14 cellular contexts compared by ENCODE assay signal in genomic region chr18:38456253-38456652, GRCh38.
A peak's percentile ranks its signal among the peaks of the same experiment; 100 is the strongest.
DNase-seq lines count a peak whose midpoint lies in the region; ATAC-seq lines count a peak whose summit lies in the region.
"Had no signal": no experiment of that assay in that cellular context is flagged by ENCODE, and none has a peak within 500 bp of the region (broad histone marks: within the 10 kb centered on the region; RNA-seq: fewer than 3 reads in every experiment).

No MANE protein-coding gene starts in this region.

- intact Hi-C loops in sciatic nerve (cut with DNase I): no loop called here

- DNase-seq in NCI-H345 (lab: John Stamatoyannopoulos, UW) (peak; percentile 9), NCI-H345 treated with DMSO at 0.1 percent for 48 hours (lab: John Stamatoyannopoulos, UW; ENCODE audit: unreplicated experiment) (no peak), NCI-H146 (lab: John Stamatoyannopoulos, UW) (peak; percentile 35), NCI-H748 treated with DMSO at 0.1 percent for 48 hours (lab: John Stamatoyannopoulos, UW) (peak; percentile 67), sciatic nerve (ENCODE audit: low spot score) (no peak), kidney glomerular epithelial cell (lab: John Stamatoyannopoulos, UW) (no peak)
- DNase-seq: 8988T; AML-193; C1 segment of cervical spinal cord; Calu3; CD4-positive, alpha-beta T cell; DMS79 had no signal

- no peak for ATAC-seq in sciatic nerve
- no peak for ATAC-seq in GM18511 (IDR thresholded peaks at IDR 0.05; ENCODE audit: unreplicated experiment)
- ATAC-seq: GM12878 had no signal

Comparison
In these comparisons a context has a peak if more than half of its experiments do, and no peak if none do; other contexts are left out.
1. DNase-seq: peak in NCI-H345 (single experiment), NCI-H146 (single experiment) and NCI-H748 treated with DMSO at 0.1 percent for 48 hours (single experiment); none in NCI-H345 treated with DMSO at 0.1 percent for 48 hours (single experiment), sciatic nerve (single experiment) and kidney glomerular epithelial cell (single experiment).